ENCODE assay signal across 2 cellular contexts in the genomic region with DNA sequence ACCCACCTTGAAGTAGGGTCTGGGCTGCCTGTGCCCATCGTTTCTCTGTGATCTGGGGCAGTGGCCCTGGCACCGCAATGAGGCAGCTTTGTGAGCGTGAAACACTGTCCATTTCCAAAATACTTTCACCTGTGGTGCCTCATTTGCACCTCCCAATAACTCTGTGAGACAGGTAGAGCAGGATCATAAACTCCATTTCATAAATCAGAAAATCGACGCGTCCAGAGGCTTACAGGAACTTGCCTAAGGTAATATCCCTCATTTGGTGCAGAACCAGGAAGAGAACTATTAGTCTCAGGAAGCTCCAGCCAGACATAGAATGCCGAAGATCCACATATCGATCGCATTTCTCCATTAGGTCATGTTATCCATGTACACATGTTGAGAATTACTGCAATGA.
TF ChIP-seq lines count a peak whose summit lies in the region.

No MANE protein-coding gene starts in this region.

TF ChIP-seq in IMR-90, 13 proteins besides CTCF, POLR2A, EP300 and RAD21:
- TF ChIP-seq FOS (IDR thresholded peaks at IDR 0.05; ENCODE audit: low read depth, low read length) (no peak), MAFK (IDR thresholded peaks at IDR 0.05; ENCODE audit: low read depth, low read length) (no peak), BHLHE40 (IDR thresholded peaks at IDR 0.05; ENCODE audit: low read depth, low read length) (no peak), MXI1 (IDR thresholded peaks at IDR 0.05; ENCODE audit: borderline replicate concordance, low read depth, low read length) (no peak), RCOR1 (IDR thresholded peaks at IDR 0.05; ENCODE audit: insufficient replicate concordance, low read length) (no peak), SMC3 (IDR thresholded peaks at IDR 0.05; ENCODE audit: low read depth, low read length) (no peak)
- TF ChIP-seq, protein P1, sequence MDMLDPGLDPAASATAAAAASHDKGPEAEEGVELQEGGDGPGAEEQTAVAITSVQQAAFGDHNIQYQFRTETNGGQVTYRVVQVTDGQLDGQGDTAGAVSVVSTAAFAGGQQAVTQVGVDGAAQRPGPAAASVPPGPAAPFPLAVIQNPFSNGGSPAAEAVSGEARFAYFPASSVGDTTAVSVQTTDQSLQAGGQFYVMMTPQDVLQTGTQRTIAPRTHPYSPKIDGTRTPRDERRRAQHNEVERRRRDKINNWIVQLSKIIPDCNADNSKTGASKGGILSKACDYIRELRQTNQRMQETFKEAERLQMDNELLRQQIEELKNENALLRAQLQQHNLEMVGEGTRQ (IDR thresholded peaks at IDR 0.05; ENCODE audit: low read depth, low read length): no peak

TF ChIP-seq in WTC11, 78 proteins besides CTCF, POLR2A, EP300 and RAD21:
- TF ChIP-seq SMAD3 (CRISPR knock-in tag; IDR thresholded peaks at IDR 0.05; ENCODE audit: borderline replicate concordance) (no peak), JUN (CRISPR knock-in tag; IDR thresholded peaks at IDR 0.05) (no peak), GRHL2 (CRISPR knock-in tag; IDR thresholded peaks at IDR 0.05; ENCODE audit: insufficient replicate concordance, severe bottlenecking) (no peak), NR1H2 (CRISPR knock-in tag; IDR thresholded peaks at IDR 0.05) (no peak), CREB1 (CRISPR knock-in tag; IDR thresholded peaks at IDR 0.05) (no peak), MXD4 (CRISPR knock-in tag; IDR thresholded peaks at IDR 0.05; ENCODE audit: borderline replicate concordance) (no peak), SP1 (CRISPR knock-in tag; conservative IDR thresholded peaks at IDR 0.05) (no peak), ATF1 (CRISPR knock-in tag; IDR thresholded peaks at IDR 0.05) (no peak), JAZF1 (CRISPR knock-in tag; IDR thresholded peaks at IDR 0.05) (no peak), ZNF416 (CRISPR knock-in tag; IDR thresholded peaks at IDR 0.05) (no peak), EMX1 (CRISPR knock-in tag; IDR thresholded peaks at IDR 0.05) (no peak), NR2C2 (CRISPR knock-in tag; IDR thresholded peaks at IDR 0.05) (no peak)
- TF ChIP-seq, protein P2, sequence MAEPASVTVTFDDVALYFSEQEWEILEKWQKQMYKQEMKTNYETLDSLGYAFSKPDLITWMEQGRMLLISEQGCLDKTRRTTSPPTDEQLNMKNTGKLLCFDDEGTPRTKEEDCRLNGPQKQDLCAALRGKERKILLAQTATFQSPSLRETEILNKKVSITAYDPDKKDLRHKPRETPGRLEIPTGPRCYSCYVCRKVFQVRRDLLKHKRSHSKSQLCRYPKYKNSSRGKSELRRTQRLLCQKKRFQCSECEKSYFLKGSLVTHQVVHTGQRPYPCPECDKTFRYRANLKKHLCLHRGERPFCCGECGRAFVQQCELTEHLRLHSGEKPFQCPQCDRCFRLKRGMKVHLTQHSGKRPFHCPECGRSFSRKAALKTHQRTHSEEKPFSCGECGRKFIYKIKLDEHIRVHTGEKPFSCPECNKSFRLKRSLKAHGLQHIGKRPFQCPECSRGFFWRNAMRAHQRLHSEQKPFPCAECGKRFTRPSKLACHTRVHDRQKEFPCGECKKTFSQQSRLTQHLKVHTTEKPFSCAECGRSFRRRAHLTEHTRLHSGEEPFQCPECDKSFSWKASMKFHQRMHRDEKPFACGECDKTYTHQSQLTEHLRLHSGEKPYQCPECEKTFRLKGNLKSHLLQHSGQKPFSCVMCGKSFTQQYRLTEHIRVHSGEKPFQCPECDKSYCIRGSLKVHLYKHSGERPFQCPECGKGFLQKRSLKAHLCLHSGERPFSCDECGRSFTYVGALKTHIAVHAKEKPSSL (CRISPR knock-in tag; conservative IDR thresholded peaks at IDR 0.05): no peak
- TF ChIP-seq, protein P3, sequence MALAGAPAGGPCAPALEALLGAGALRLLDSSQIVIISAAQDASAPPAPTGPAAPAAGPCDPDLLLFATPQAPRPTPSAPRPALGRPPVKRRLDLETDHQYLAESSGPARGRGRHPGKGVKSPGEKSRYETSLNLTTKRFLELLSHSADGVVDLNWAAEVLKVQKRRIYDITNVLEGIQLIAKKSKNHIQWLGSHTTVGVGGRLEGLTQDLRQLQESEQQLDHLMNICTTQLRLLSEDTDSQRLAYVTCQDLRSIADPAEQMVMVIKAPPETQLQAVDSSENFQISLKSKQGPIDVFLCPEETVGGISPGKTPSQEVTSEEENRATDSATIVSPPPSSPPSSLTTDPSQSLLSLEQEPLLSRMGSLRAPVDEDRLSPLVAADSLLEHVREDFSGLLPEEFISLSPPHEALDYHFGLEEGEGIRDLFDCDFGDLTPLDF (CRISPR knock-in tag; IDR thresholded peaks at IDR 0.05): no peak
- TF ChIP-seq, protein P4, sequence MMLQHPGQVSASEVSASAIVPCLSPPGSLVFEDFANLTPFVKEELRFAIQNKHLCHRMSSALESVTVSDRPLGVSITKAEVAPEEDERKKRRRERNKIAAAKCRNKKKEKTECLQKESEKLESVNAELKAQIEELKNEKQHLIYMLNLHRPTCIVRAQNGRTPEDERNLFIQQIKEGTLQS (CRISPR knock-in tag; conservative IDR thresholded peaks at IDR 0.05): no peak
- TF ChIP-seq, protein P5, sequence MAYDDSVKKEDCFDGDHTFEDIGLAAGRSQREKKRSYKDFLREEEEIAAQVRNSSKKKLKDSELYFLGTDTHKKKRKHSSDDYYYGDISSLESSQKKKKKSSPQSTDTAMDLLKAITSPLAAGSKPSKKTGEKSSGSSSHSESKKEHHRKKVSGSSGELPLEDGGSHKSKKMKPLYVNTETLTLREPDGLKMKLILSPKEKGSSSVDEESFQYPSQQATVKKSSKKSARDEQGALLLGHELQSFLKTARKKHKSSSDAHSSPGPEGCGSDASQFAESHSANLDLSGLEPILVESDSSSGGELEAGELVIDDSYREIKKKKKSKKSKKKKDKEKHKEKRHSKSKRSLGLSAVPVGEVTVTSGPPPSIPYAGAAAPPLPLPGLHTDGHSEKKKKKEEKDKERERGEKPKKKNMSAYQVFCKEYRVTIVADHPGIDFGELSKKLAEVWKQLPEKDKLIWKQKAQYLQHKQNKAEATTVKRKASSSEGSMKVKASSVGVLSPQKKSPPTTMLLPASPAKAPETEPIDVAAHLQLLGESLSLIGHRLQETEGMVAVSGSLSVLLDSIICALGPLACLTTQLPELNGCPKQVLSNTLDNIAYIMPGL (CRISPR knock-in tag; IDR thresholded peaks at IDR 0.05): no peak
